8 cellular contexts compared by ENCODE assay signal in the genomic region with DNA sequence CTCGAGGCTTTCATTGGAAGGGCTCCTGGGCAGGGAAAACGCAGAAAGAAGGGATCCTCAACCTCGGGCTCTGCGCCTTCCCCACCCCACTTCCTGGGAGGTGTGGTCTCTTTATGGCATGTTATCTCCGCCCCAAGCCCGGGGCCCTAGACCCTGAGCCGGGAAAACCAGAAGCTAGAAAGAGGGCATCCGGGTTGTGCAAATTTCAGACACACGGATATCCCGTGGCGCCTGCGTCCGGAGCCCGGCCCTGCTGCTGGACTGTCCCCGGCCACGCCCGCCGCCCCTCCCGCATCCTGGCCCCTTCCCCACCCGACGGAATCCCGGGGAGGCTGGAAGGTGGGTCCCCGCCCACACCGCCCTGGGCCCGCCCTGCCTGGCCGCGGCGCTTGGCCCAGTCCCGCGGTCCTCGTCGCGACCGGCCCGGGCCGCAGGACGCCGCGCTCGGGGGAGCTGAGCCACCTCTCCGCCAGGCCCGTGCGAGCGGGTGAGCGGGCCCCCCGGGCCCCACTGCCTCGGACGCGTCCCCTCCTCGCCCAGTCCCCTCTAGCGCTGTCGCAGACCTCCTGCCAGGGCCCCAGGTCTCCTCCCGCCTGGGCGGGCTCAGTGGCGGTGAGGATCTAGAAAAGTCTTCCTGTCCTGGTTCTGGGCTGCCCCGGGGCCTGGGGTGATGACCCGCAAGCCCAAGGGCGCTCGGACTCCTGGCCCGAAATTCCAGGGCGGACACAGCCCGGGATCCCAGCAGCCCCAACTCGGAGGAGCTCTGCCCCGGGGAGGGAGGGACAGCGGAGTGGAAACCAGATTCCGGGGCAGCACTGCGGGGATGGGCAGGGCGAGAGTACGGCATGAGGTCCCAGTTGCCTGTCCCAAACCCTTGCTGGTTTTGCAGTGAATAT. TPM values are rescaled to one million over a fixed set of nuclear protein-coding genes. Genes with fewer than 3 reads are reported as not detected.
DNase-seq lines count a peak whose midpoint lies in the region; ATAC-seq and TF ChIP-seq lines count a peak whose summit lies in the region.

A gene with protein sequence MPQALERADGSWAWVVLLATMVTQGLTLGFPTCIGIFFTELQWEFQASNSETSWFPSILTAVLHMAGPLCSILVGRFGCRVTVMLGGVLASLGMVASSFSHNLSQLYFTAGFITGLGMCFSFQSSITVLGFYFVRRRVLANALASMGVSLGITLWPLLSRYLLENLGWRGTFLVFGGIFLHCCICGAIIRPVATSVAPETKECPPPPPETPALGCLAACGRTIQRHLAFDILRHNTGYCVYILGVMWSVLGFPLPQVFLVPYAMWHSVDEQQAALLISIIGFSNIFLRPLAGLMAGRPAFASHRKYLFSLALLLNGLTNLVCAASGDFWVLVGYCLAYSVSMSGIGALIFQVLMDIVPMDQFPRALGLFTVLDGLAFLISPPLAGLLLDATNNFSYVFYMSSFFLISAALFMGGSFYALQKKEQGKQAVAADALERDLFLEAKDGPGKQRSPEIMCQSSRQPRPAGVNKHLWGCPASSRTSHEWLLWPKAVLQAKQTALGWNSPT (plus strand): TSS at position 397 of the 896 bp plus-strand sequence. CDS start 5,683 bp downstream, outside the sequence.

- H3K27ac Mint-ChIP-seq in stimulated activated effector memory CD8-positive, alpha-beta T cell treated with anti-CD3 and anti-CD28 coated beads, Interleukin-12 subunit alpha, Interleukin-12 subunit beta, amount 100 ng/mL, for 72 hours: peak within 1 kb of the TSS; percentile 71

- no peaks in the 10 kb centered on the region for H3K36me3 Mint-ChIP-seq in stimulated activated effector memory CD8-positive, alpha-beta T cell treated with anti-CD3 and anti-CD28 coated beads, Interleukin-12 subunit alpha, Interleukin-12 subunit beta, amount 100 ng/mL, for 72 hours

- H3K4me1 Mint-ChIP-seq in stimulated activated effector memory CD8-positive, alpha-beta T cell treated with anti-CD3 and anti-CD28 coated beads, Interleukin-12 subunit alpha, Interleukin-12 subunit beta, amount 100 ng/mL, for 72 hours: peaks cover 32% of the 10 kb centered on the region

- no peaks in the 10 kb centered on the region for H3K27me3 ChIP-seq in kidney epithelial cell (ENCODE audit: control insufficient read depth, insufficient read depth, low read length)

- peak within 1 kb of the TSS; percentile 4 for H3K27ac ChIP-seq in cingulate gyrus (ENCODE audit: low read depth, low read length)

- H3K36me3 ChIP-seq in kidney epithelial cell (ENCODE audit: control insufficient read depth, insufficient read depth, low read length): no peaks in the 10 kb centered on the region

- H3K4me3 Mint-ChIP-seq in stimulated activated effector memory CD8-positive, alpha-beta T cell treated with anti-CD3 and anti-CD28 coated beads, Interleukin-12 subunit alpha, Interleukin-12 subunit beta, amount 100 ng/mL, for 72 hours: peak within 1 kb of the TSS; percentile 69

- ATAC-seq in HG03354 (IDR thresholded peaks at IDR 0.05; ENCODE audit: poor library complexity, severe bottlenecking, unreplicated experiment) (peak; percentile 57), GM19351 (IDR thresholded peaks at IDR 0.05; ENCODE audit: unreplicated experiment) (no peak)
- peak; percentile 72 for ATAC-seq in stimulated activated effector memory CD8-positive, alpha-beta T cell treated with anti-CD3 and anti-CD28 coated beads, Interleukin-12 subunit alpha, Interleukin-12 subunit beta, amount 100 ng/mL, for 72 hours

- H3K9me3 Mint-ChIP-seq in stimulated activated effector memory CD8-positive, alpha-beta T cell treated with anti-CD3 and anti-CD28 coated beads, Interleukin-12 subunit alpha, Interleukin-12 subunit beta, amount 100 ng/mL, for 72 hours: no peaks in the 10 kb centered on the region

- DNase-seq in UCSD-AML1 (lab: John Stamatoyannopoulos, UW; ENCODE audit: unreplicated experiment) (peak; percentile 95), kidney epithelial cell (ENCODE audit: low read depth) (no peak), NCI-H1417 treated with DMSO at 0.1 percent for 48 hours (lab: John Stamatoyannopoulos, UW) (no peak)
- DNase-seq in stimulated activated effector memory CD8-positive, alpha-beta T cell treated with anti-CD3 and anti-CD28 coated beads, Interleukin-12 subunit alpha, Interleukin-12 subunit beta, amount 100 ng/mL, for 72 hours (ENCODE audit: low spot score in 2 of 2): peak; percentile 37 to 68

- H3K4me3 ChIP-seq in GM08714 (ENCODE audit: low read length): peak within 1 kb of the TSS; percentile 45; the same call in 1 of the 2 replicates
- H3K4me3 ChIP-seq in kidney epithelial cell (ENCODE audit: low read depth, low read length): peak within 1 kb of the TSS; percentile 67

- TF ChIP-seq CTCF in kidney epithelial cell (IDR thresholded peaks at IDR 0.05; ENCODE audit: insufficient read depth, low read length, poor library complexity, severe bottlenecking): no peak

RNA-seq across cellular contexts. Expression of the gene that starts here (rescaled TPM):
- total RNA-seq in kidney epithelial cell: 19.1 and 23.1 TPM in 2 replicates

Comparison
In these comparisons a context has a peak if more than half of its experiments do, and no peak if none do; other contexts are left out.
1. DNase-seq: peak in UCSD-AML1 (single experiment) and stimulated activated effector memory CD8-positive, alpha-beta T cell treated with anti-CD3 and anti-CD28 coated beads, Interleukin-12 subunit alpha, Interleukin-12 subunit beta, amount 100 ng/mL, for 72 hours (2 of 2); none in kidney epithelial cell (single experiment) and NCI-H1417 treated with DMSO at 0.1 percent for 48 hours (single experiment).